Comparison of ENCODE assay signal across 12 cellular contexts in the genomic region with DNA sequence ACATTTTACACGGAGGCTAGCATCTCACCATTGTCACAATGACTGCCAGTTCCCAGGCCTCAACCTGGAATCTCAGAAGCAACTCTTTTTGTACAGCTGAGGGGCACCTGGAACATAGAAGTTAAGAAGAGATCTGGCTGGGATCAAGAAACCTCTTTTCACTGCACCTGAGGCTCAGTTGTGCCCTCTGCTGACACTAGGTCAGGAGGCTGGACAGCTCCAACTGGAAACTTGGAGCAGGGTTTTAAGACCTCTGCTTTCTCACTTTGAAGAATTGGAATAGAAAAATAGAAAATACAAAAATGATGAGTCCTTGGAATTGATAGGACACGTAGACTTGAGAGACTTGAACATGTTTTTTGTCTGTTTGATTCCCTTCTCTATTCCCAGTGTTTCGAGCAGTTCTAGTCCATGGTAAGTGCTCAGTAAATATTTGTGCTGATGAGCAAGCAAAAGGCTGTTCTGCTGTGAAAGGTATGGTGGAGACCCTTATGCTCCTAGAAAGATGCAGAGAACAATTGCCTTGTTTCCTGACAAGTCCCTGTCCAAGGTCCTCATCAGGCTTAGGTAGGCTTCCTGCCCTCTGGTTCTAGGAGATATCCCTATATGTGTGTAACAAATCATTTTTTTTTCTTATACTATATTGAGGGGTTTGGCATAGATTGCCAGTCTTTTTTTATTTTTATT. TPM values are rescaled to one million over a fixed set of nuclear protein-coding genes. Genes with fewer than 3 reads are reported as not detected.
DNase-seq lines count a peak whose midpoint lies in the region; ATAC-seq and TF ChIP-seq lines count a peak whose summit lies in the region.
"Had no signal": no experiment of that assay in that cellular context is flagged by ENCODE, and none has a peak within 500 bp of the region (broad histone marks: within the 10 kb centered on the region; RNA-seq: fewer than 3 reads in every experiment).

No MANE protein-coding gene starts in this region.

- H3K56ac ChIP-seq in mesendoderm (ENCODE audit: low read length): no peak overlapping the region

- whole genome bisulfite sequencing in body of pancreas, 2 donors: 56 to 67% methylated on average over 3 of the region's 3 CpGs
- no CpG with 5 or more reads among the region's 3 CpGs for WGBS in mesendoderm (ENCODE audit: extremely low coverage, insufficient coverage, low lambda C conversion rate)

- H3K36me3 Mint-ChIP-seq in activated T-helper 1 cell treated with anti-CD3 and anti-CD28 coated beads, Interleukin-12 subunit alpha, Interleukin-12 subunit beta, Interleukin-2, Interleukin-4 antibody, amounts not matched to agents 30 ng/mL and 10 ng/mL and 1 ng/mL, durations not matched to agents 14 hours and 24 hours and 36 hours (ENCODE audit: low read depth): no peaks in the 10 kb centered on the region
- no peaks in the 10 kb centered on the region for H3K36me3 Mint-ChIP-seq in activated T-cell treated with anti-CD3 and anti-CD28 coated beads, Interleukin-2, amount 50 U/mL, for 4 hours (ENCODE audit: insufficient read depth)
- H3K36me3 Mint-ChIP-seq: activated naive CD4-positive, alpha-beta T cell treated with anti-CD3 and anti-CD28 coated beads, Interleukin-2, amount 50 U/mL, for 24 hours; naive B cell had no signal

- no peak overlapping the region for H3K4ac ChIP-seq in mesendoderm (ENCODE audit: low read depth, low read length)

- in situ Hi-C loops in KBM-7 (cut with MboI; ENCODE audit: low pct_unique_long_range_greater_than_20kb, low sequenced_read_pairs): no loop called here

- H3K9me3 ChIP-seq in body of pancreas: no peaks in the 10 kb centered on the region

- H2BK15ac ChIP-seq in mesendoderm (replicated peaks; ENCODE audit: low read depth): no peak overlapping the region

- H3K27me3 ChIP-seq in body of pancreas (no peaks in the 10 kb centered on the region), mesendoderm (ENCODE audit: insufficient read depth, low read length, poor library complexity) (no peaks in the 10 kb centered on the region)

- no peak overlapping the region for H3K9ac ChIP-seq in mesendoderm (ENCODE audit: low read length)

- no peak for ATAC-seq in body of pancreas
- no peak for ATAC-seq in activated T-cell treated with anti-CD3 and anti-CD28 coated beads, Interleukin-2, amount 50 U/mL, for 4 hours

- no peak overlapping the region for H3K4me3 ChIP-seq in body of pancreas
- no peak overlapping the region for H3K4me3 ChIP-seq in mesendoderm (ENCODE audit: low read length)

- no peak overlapping the region for H4K8ac ChIP-seq in mesendoderm (ENCODE audit: low read depth, low read length)

- peaks cover 9% of the 10 kb centered on the region for H3K27me3 Mint-ChIP-seq in activated T-helper 1 cell treated with anti-CD3 and anti-CD28 coated beads, Interleukin-12 subunit alpha, Interleukin-12 subunit beta, Interleukin-2, Interleukin-4 antibody, amounts not matched to agents 30 ng/mL and 10 ng/mL and 1 ng/mL, durations not matched to agents 14 hours and 24 hours and 36 hours (ENCODE audit: insufficient read depth)
- H3K27me3 Mint-ChIP-seq in activated T-cell treated with anti-CD3 and anti-CD28 coated beads, Interleukin-2, amount 50 U/mL, for 4 hours (ENCODE audit: low read depth): peaks cover 7% of the 10 kb centered on the region
- H3K27me3 Mint-ChIP-seq: activated naive CD4-positive, alpha-beta T cell treated with anti-CD3 and anti-CD28 coated beads, Interleukin-2, amount 50 U/mL, for 24 hours had no signal

- TF ChIP-seq POLR2A in body of pancreas (IDR thresholded peaks at IDR 0.05): no peak

- H3K36me3 ChIP-seq in body of pancreas (replicated peaks in 1 of 2; ENCODE audit: insufficient read depth in 1 of 2, low read depth in 2 of 2): no peaks in the 10 kb centered on the region
- H3K36me3 ChIP-seq in mesendoderm (ENCODE audit: control insufficient read depth, insufficient read depth, low read length): no peaks in the 10 kb centered on the region

- H4K5ac ChIP-seq in mesendoderm (ENCODE audit: low read length): no peak overlapping the region

- H3K27ac Mint-ChIP-seq in activated T-helper 1 cell treated with anti-CD3 and anti-CD28 coated beads, Interleukin-12 subunit alpha, Interleukin-12 subunit beta, Interleukin-2, Interleukin-4 antibody, amounts not matched to agents 30 ng/mL and 10 ng/mL and 1 ng/mL, durations not matched to agents 14 hours and 24 hours and 36 hours: no peak overlapping the region
- H3K27ac Mint-ChIP-seq: activated naive CD4-positive, alpha-beta T cell treated with anti-CD3 and anti-CD28 coated beads, Interleukin-2, amount 50 U/mL, for 24 hours had no signal

- H3K79me1 ChIP-seq in mesendoderm (ENCODE audit: low read length): no peaks in the 10 kb centered on the region

- no peaks in the 10 kb centered on the region for H3K79me2 ChIP-seq in mesendoderm (ENCODE audit: control insufficient read depth, insufficient read depth, low read length)

- no peaks in the 10 kb centered on the region for H3K4me1 Mint-ChIP-seq in activated T-helper 1 cell treated with anti-CD3 and anti-CD28 coated beads, Interleukin-12 subunit alpha, Interleukin-12 subunit beta, Interleukin-2, Interleukin-4 antibody, amounts not matched to agents 30 ng/mL and 10 ng/mL and 1 ng/mL, durations not matched to agents 14 hours and 24 hours and 36 hours (ENCODE audit: low read depth)
- no peaks in the 10 kb centered on the region for H3K4me1 Mint-ChIP-seq in activated T-cell treated with anti-CD3 and anti-CD28 coated beads, Interleukin-2, amount 50 U/mL, for 4 hours (ENCODE audit: low read depth)
- H3K4me1 Mint-ChIP-seq: activated naive CD4-positive, alpha-beta T cell treated with anti-CD3 and anti-CD28 coated beads, Interleukin-2, amount 50 U/mL, for 24 hours; naive B cell had no signal

- no peak overlapping the region for H2BK120ac ChIP-seq in mesendoderm (ENCODE audit: low read depth, low read length)

- intact Hi-C loops in body of pancreas (cut with DNase I): no loop called here
- intact Hi-C loops in activated T-helper 1 cell treated with anti-CD3 and anti-CD28 coated beads, Interleukin-12 subunit alpha, Interleukin-12 subunit beta, Interleukin-2, Interleukin-4 antibody, amounts not matched to agents 30 ng/mL and 10 ng/mL and 1 ng/mL, durations not matched to agents 14 hours and 24 hours and 36 hours (cut with micrococcal nuclease): no loop called here

- no peak overlapping the region for H3K18ac ChIP-seq in mesendoderm (ENCODE audit: low read length)

- H3K9me3 Mint-ChIP-seq in activated T-helper 1 cell treated with anti-CD3 and anti-CD28 coated beads, Interleukin-12 subunit alpha, Interleukin-12 subunit beta, Interleukin-2, Interleukin-4 antibody, amounts not matched to agents 30 ng/mL and 10 ng/mL and 1 ng/mL, durations not matched to agents 14 hours and 24 hours and 36 hours: no peaks in the 10 kb centered on the region
- no peaks in the 10 kb centered on the region for H3K9me3 Mint-ChIP-seq in activated T-cell treated with anti-CD3 and anti-CD28 coated beads, Interleukin-2, amount 50 U/mL, for 4 hours
- H3K9me3 Mint-ChIP-seq: activated naive CD4-positive, alpha-beta T cell treated with anti-CD3 and anti-CD28 coated beads, Interleukin-2, amount 50 U/mL, for 24 hours; naive B cell had no signal

- H3K23ac ChIP-seq in mesendoderm (ENCODE audit: low read length): no peak overlapping the region

- H2BK5ac ChIP-seq in mesendoderm (ENCODE audit: low read length): no peak overlapping the region

- DNase-seq in DMS 273 (lab: John Stamatoyannopoulos, UW; ENCODE audit: unreplicated experiment) (peak; percentile 49), DMS 273 treated with DMSO at 0.1 percent for 48 hours (lab: John Stamatoyannopoulos, UW) (no peak), KBM-7 (peak; percentile 32), body of pancreas (peak in 3 of 4 donors; percentile 12 to 27 (median 22)), mesendoderm (peak; percentile 44)
- DNase-seq in activated T-helper 1 cell treated with anti-CD3 and anti-CD28 coated beads, Interleukin-12 subunit alpha, Interleukin-12 subunit beta, Interleukin-2, Interleukin-4 antibody, amounts not matched to agents 30 ng/mL and 10 ng/mL and 1 ng/mL, durations not matched to agents 14 hours and 24 hours and 36 hours (ENCODE audit: low spot score): no peak
- no peak for DNase-seq in activated T-cell treated with anti-CD3 and anti-CD28 coated beads, Interleukin-2, amount 50 U/mL, for 4 hours
- no peak for DNase-seq in activated naive CD4-positive, alpha-beta T cell (lab: John Stamatoyannopoulos, UW)
- DNase-seq: 8988T, naive B cell, NCI-H1694 had no signal

- no peak overlapping the region for H3K4me2 ChIP-seq in mesendoderm (ENCODE audit: low read length)

- TF ChIP-seq CTCF in body of pancreas (IDR thresholded peaks at IDR 0.05): peak in 2 of 7 experiments; percentile 13 to 23

- no peak overlapping the region for H3K4me3 Mint-ChIP-seq in activated T-helper 1 cell treated with anti-CD3 and anti-CD28 coated beads, Interleukin-12 subunit alpha, Interleukin-12 subunit beta, Interleukin-2, Interleukin-4 antibody, amounts not matched to agents 30 ng/mL and 10 ng/mL and 1 ng/mL, durations not matched to agents 14 hours and 24 hours and 36 hours
- H3K4me3 Mint-ChIP-seq in activated T-cell treated with anti-CD3 and anti-CD28 coated beads, Interleukin-2, amount 50 U/mL, for 4 hours: no peak overlapping the region
- H3K4me3 Mint-ChIP-seq: activated naive CD4-positive, alpha-beta T cell treated with anti-CD3 and anti-CD28 coated beads, Interleukin-2, amount 50 U/mL, for 24 hours; naive B cell had no signal

- H2AK5ac ChIP-seq in mesendoderm (ENCODE audit: low read length): no peak overlapping the region

- H3K27ac ChIP-seq in body of pancreas: no peak overlapping the region
- no peak overlapping the region for H3K27ac ChIP-seq in mesendoderm (ENCODE audit: low read depth, low read length)

- H3K4me1 ChIP-seq in body of pancreas (peaks cover 12% of the 10 kb centered on the region), mesendoderm (ENCODE audit: control insufficient read depth, low read depth, low read length) (no peaks in the 10 kb centered on the region)

RNA-seq across cellular contexts. Expression of gene PPM1D, which starts 13.6 kb away (rescaled TPM):
- 10 to 100 TPM in 1 of 2 donors, 1 to 10 TPM in 1; 6.5 to 15.5 TPM for total RNA-seq in body of pancreas
- 8.0 TPM for polyA plus RNA-seq in mesendoderm (2013, experiment 1 of 2)
- 8.3 TPM for polyA plus RNA-seq in mesendoderm (2013, experiment 2 of 2)
- total RNA-seq in activated T-helper 1 cell treated with anti-CD3 and anti-CD28 coated beads, Interleukin-12 subunit alpha, Interleukin-12 subunit beta, Interleukin-2, Interleukin-4 antibody, amounts not matched to agents 30 ng/mL and 10 ng/mL and 1 ng/mL, durations not matched to agents 14 hours and 24 hours and 36 hours: 18.6 and 19.7 TPM in 2 replicates
- 10 to 100 TPM; 12.0 to 15.7 (median 13.1) TPM for total RNA-seq in activated T-cell treated with anti-CD3 and anti-CD28 coated beads, Interleukin-2, amount 50 U/mL, for 4 hours

Comparison
In these comparisons a context has a peak if more than half of its experiments do, and no peak if none do; other contexts are left out.
1. DNase-seq: peak in DMS 273 (single experiment), KBM-7 (single experiment), body of pancreas (3 of 4) and mesendoderm (single experiment); none in DMS 273 treated with DMSO at 0.1 percent for 48 hours (single experiment), activated T-helper 1 cell treated with anti-CD3 and anti-CD28 coated beads, Interleukin-12 subunit alpha, Interleukin-12 subunit beta, Interleukin-2, Interleukin-4 antibody, amounts not matched to agents 30 ng/mL and 10 ng/mL and 1 ng/mL, durations not matched to agents 14 hours and 24 hours and 36 hours (single experiment), activated T-cell treated with anti-CD3 and anti-CD28 coated beads, Interleukin-2, amount 50 U/mL, for 4 hours (single experiment) and activated naive CD4-positive, alpha-beta T cell (0 of 4).